27 cellular contexts compared by ENCODE assay signal in the genomic region with DNA sequence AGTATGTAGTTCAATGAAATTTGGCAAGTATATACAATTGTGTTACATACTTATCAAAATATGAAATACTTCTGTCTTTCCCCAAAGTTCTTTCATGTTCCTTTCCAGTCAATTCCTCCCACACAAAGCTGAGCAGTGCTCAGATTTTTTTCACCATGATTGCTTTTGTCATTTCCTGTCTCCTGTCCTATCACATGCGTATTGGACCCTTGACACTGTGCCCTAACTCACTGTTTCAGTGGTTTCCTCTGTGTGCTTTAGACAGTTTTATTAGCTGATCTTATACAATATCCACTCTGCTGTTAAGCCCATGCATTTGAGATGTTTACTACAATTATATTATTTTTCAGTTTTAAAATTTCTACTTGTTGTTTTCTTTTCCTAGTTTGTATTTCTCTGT.
"Had no signal": no experiment of that assay in that cellular context is flagged by ENCODE, and none has a peak within 500 bp of the region (broad histone marks: within the 10 kb centered on the region; RNA-seq: fewer than 3 reads in every experiment).

No MANE protein-coding gene starts in this region.

- FAIRE-seq: astrocyte, RCC 7860 had no signal

- H3K4me1 Mint-ChIP-seq: activated T-helper 17 cell treated with anti-CD3 and anti-CD28 coated beads, Interleukin-2, amount 50 U/mL, for 72 hours had no signal

- H3K9me3 Mint-ChIP-seq: brain; T-helper 1 cell treated with Interleukin-12 subunit alpha and Interleukin-12 subunit beta and Interleukin-4 antibody, amounts not matched to agents 30 μg/mL and 1 μg/mL, for 36 hours had no signal

- H3K4me3 ChIP-seq: cardiac muscle cell, MG63, SJSA1 had no signal

- H3K36me3 ChIP-seq: cardiac muscle cell, MG63, SJSA1 had no signal

- H3K27ac Mint-ChIP-seq: activated naive CD4-positive, alpha-beta T cell treated with anti-CD3 and anti-CD28 coated beads for 36 hours; activated naive CD8-positive, alpha-beta T cell; activated T-helper 17 cell treated with anti-CD3 and anti-CD28 coated beads, Interleukin-2, amount 50 U/mL, for 72 hours; brain; T-helper 1 cell treated with Interleukin-12 subunit alpha and Interleukin-12 subunit beta and Interleukin-4 antibody, amounts not matched to agents 30 μg/mL and 1 μg/mL, for 36 hours had no signal

- H3K27me3 ChIP-seq: cardiac muscle cell, MG63, SJSA1 had no signal

- H3K9me3 ChIP-seq: MG63, SJSA1 had no signal

- DNase-seq: activated CD4-positive, alpha-beta T cell treated with anti-CD3 and anti-CD28 coated beads for 48 hours; activated CD4-positive, alpha-beta T cell treated with anti-CD3 and anti-CD28 coated beads, Interleukin-2, amount 50 U/mL, for 48 hours; activated gamma-delta T cell; activated naive CD4-positive, alpha-beta T cell treated with anti-CD3 and anti-CD28 coated beads for 36 hours; activated T-cell treated with anti-CD3 and anti-CD28 coated beads for 4 hours; activated T-cell treated with anti-CD3 and anti-CD28 coated beads, Interleukin-2, amount 50 U/mL, for 48 hours; amygdala; MG63; MV-4-11; NCI-H1105 treated with DMSO at 0.1 percent for 48 hours; NCI-H1436 treated with DMSO at 0.1 percent for 48 hours; NCI-H187; NCI-H2081; NCI-H510A treated with DMSO at 0.1 percent for 48 hours; NCI-H69; NK-92 treated with Interleukin-12 subunit alpha and Interleukin-12 subunit beta, amount 100 ng/mL, for 24 hours; PC-3; SHP77; SW 1271 had no signal

- H3K4me3 Mint-ChIP-seq: activated naive CD4-positive, alpha-beta T cell treated with anti-CD3 and anti-CD28 coated beads for 36 hours; activated naive CD8-positive, alpha-beta T cell; activated T-helper 17 cell treated with anti-CD3 and anti-CD28 coated beads, Interleukin-2, amount 50 U/mL, for 72 hours; brain; T-helper 1 cell treated with Interleukin-12 subunit alpha and Interleukin-12 subunit beta and Interleukin-4 antibody, amounts not matched to agents 30 μg/mL and 1 μg/mL, for 36 hours had no signal

- H3K27me3 Mint-ChIP-seq: activated naive CD8-positive, alpha-beta T cell; activated T-helper 17 cell treated with anti-CD3 and anti-CD28 coated beads, Interleukin-2, amount 50 U/mL, for 72 hours; brain had no signal

- H3K36me3 Mint-ChIP-seq: activated naive CD8-positive, alpha-beta T cell; brain had no signal

- H3K27ac ChIP-seq: cardiac muscle cell, SJSA1 had no signal
